Comparison of ENCODE assay signal across 3 cellular contexts in genomic region chr12:8231049-8231448, GRCh38. TPM values are rescaled to one million over a fixed set of nuclear protein-coding genes. Genes with fewer than 3 reads are reported as not detected.
"Had no signal": no experiment of that assay in that cellular context is flagged by ENCODE, and none has a peak within 500 bp of the region (broad histone marks: within the 10 kb centered on the region; RNA-seq: fewer than 3 reads in every experiment).

No MANE protein-coding gene starts in this region.

RNA-seq across cellular contexts. Expression of gene FAM90A1, which starts 3.6 kb away (rescaled TPM):
- total RNA-seq: GM23248, H4, HT-29 had no signal
